ENCODE assay signal across 8 cellular contexts in genomic region chr14:23302290-23303225, GRCh38. TPM values are rescaled to one million over a fixed set of nuclear protein-coding genes. Genes with fewer than 3 reads are reported as not detected.
A peak's percentile ranks its signal among the peaks of the same experiment; 100 is the strongest.
DNase-seq lines count a peak whose midpoint lies in the region; ATAC-seq and TF ChIP-seq lines count a peak whose summit lies in the region.

TSS of gene PPP1R3E (minus strand) at chr14:23302859. CDS start at chr14:23302576, 283 bp downstream.

- peak within 1 kb of the TSS; percentile 94 for H3K4me3 Mint-ChIP-seq in GM23338
- peak within 1 kb of the TSS; percentile 90 for H3K4me3 Mint-ChIP-seq in activated naive CD4-positive, alpha-beta T cell treated with anti-CD3 and anti-CD28 coated beads for 36 hours

- no peaks in the 10 kb centered on the region; the same call in 2 of the 3 replicates for H3K9me3 Mint-ChIP-seq in GM23338
- H3K9me3 Mint-ChIP-seq in activated naive CD4-positive, alpha-beta T cell treated with anti-CD3 and anti-CD28 coated beads for 36 hours, result no peaks in the 10 kb centered on the region

- no peak for TF ChIP-seq POLR2A in tibial nerve (IDR thresholded peaks at IDR 0.05)

- TF ChIP-seq EP300 in tibial nerve (IDR thresholded peaks at IDR 0.05), result no peak

- H3K4me2 ChIP-seq in GM23338 (peak within 1 kb of the TSS; percentile 97), parathyroid adenoma (ENCODE audit: low read length) (peak within 1 kb of the TSS; percentile 99)

- no peaks in the 10 kb centered on the region for H3K36me3 ChIP-seq in GM23338 (ENCODE audit: insufficient read depth)
- peaks cover 4% of the 10 kb centered on the region; the same call in 1 of the 2 replicates for H3K36me3 ChIP-seq in MG63
- no peaks in the 10 kb centered on the region for H3K36me3 ChIP-seq in parathyroid adenoma (ENCODE audit: control insufficient read depth, insufficient read depth, low read length)
- peaks cover 0 to 15% (median 0%) of the 10 kb centered on the region in 3 donors for H3K36me3 ChIP-seq in tibial nerve

- DNase-seq in Daoy (ENCODE audit: low read depth), result peak; percentile 77
- DNase-seq in GM23338 (ENCODE audit: low spot score), result peak; percentile 76
- DNase-seq in MG63, result peak; percentile 63
- DNase-seq in SK-MEL-5 (ENCODE audit: low read depth, low spot score), result peak; percentile 51
- peak; percentile 93 for DNase-seq in activated naive CD4-positive, alpha-beta T cell treated with anti-CD3 and anti-CD28 coated beads for 36 hours
- peak; percentile 84 for DNase-seq in Right ventricle myocardium superior
- DNase-seq in tibial nerve (ENCODE audit: low spot score in 2 of 2), result peak in 1 of 2 donors; percentile 60

- CTCF ChIA-PET in activated naive CD4-positive, alpha-beta T cell treated with anti-CD3 and anti-CD28 coated beads for 36 hours (lab: Charles Lee), result interaction anchor here (0.5 to 5.1 kb wide), 7 partner anchors 10 to 78 kb away, joined by 3 to 66 read pairs (median 5); partner anchors contain the start of genes HOMEZ and PABPN1

- intact Hi-C loops in activated naive CD4-positive, alpha-beta T cell treated with anti-CD3 and anti-CD28 coated beads for 36 hours (cut with micrococcal nuclease), result loop anchor here (1.0 to 10.0 kb wide), 3 partner anchors 320 to 812 kb away; partner anchors contain the start of genes AJUBA, DCAF11, LRP10 and NRL
- intact Hi-C loops in Right ventricle myocardium superior (cut with DNase I), result no loop called here

- peaks cover 45% of the 10 kb centered on the region for H3K27me3 Mint-ChIP-seq in GM23338 (ENCODE audit: insufficient read depth, low read depth, poor library complexity)
- peaks cover 18% of the 10 kb centered on the region for H3K27me3 Mint-ChIP-seq in activated naive CD4-positive, alpha-beta T cell treated with anti-CD3 and anti-CD28 coated beads for 36 hours (ENCODE audit: low read depth)

- peaks cover 15% of the 10 kb centered on the region for H3F3A ChIP-seq in GM23338 (replicated peaks; ENCODE audit: low read depth)

- H3K27ac Mint-ChIP-seq in GM23338, result peak within 1 kb of the TSS; percentile 88
- peak within 1 kb of the TSS; percentile 92 for H3K27ac Mint-ChIP-seq in activated naive CD4-positive, alpha-beta T cell treated with anti-CD3 and anti-CD28 coated beads for 36 hours

- in situ Hi-C loops in SK-MEL-5 (cut with HindIII; ENCODE audit: low pct_unique_long_range_greater_than_20kb, low sequenced_read_pairs), result no loop called here

- H3K27me3 ChIP-seq in GM23338 (ENCODE audit: insufficient read depth) (peaks cover 60% of the 10 kb centered on the region), MG63 (no peaks in the 10 kb centered on the region), parathyroid adenoma (ENCODE audit: control insufficient read depth, insufficient read depth, low read length) (no peaks in the 10 kb centered on the region), tibial nerve (no peaks in the 10 kb centered on the region)

- H3K9me2 ChIP-seq in GM23338 (ENCODE audit: insufficient read depth), result no peaks in the 10 kb centered on the region

- H2AFZ ChIP-seq in GM23338, result peak within 1 kb of the TSS; percentile 85
- H2AFZ ChIP-seq in parathyroid adenoma, result peak within 1 kb of the TSS; percentile 99

- H3K79me2 ChIP-seq in GM23338 (replicated peaks; ENCODE audit: insufficient read depth) (peaks cover 5% of the 10 kb centered on the region; the same call in 1 of the 2 replicates), parathyroid adenoma (peaks cover 9% of the 10 kb centered on the region)

- WGBS in tibial nerve, 2 donors, result 4 to 5% methylated on average over 48 to 75 of the region's 81 CpGs

- H3K4me1 Mint-ChIP-seq in GM23338, result peaks cover 18% of the 10 kb centered on the region
- peaks cover 12% of the 10 kb centered on the region for H3K4me1 Mint-ChIP-seq in activated naive CD4-positive, alpha-beta T cell treated with anti-CD3 and anti-CD28 coated beads for 36 hours (ENCODE audit: low read depth)

- H3K9ac ChIP-seq in parathyroid adenoma, result peak within 1 kb of the TSS; percentile 78

- H3K4me1 ChIP-seq in GM23338 (ENCODE audit: insufficient read depth) (peaks cover 24% of the 10 kb centered on the region), parathyroid adenoma (peaks cover 12% of the 10 kb centered on the region), tibial nerve (peaks cover 5 to 55% (median 31%) of the 10 kb centered on the region in 4 donors)

- peak within 1 kb of the TSS; percentile 84; the same call in 1 of the 2 replicates for H3K27ac ChIP-seq in GM23338 (ENCODE audit: low read depth)
- H3K27ac ChIP-seq in parathyroid adenoma, result peak within 1 kb of the TSS; percentile 94
- H3K27ac ChIP-seq in tibial nerve, result peak within 1 kb of the TSS; percentile 98 to 100 (median 100)

- H3K4me3 ChIP-seq in GM23338 (peak within 1 kb of the TSS; percentile 90), MG63 (peak within 1 kb of the TSS; percentile 66), parathyroid adenoma (ENCODE audit: low read depth, low read length) (peak within 1 kb of the TSS; percentile 79), tibial nerve (peak within 1 kb of the TSS; percentile 65 to 95 (median 80))

- TF ChIP-seq CTCF in GM23338 (conservative IDR thresholded peaks at IDR 0.05; ENCODE audit: low read depth in 2 of 2), result no peak
- no peak for TF ChIP-seq CTCF in parathyroid adenoma (IDR thresholded peaks at IDR 0.05)
- TF ChIP-seq CTCF in tibial nerve (IDR thresholded peaks at IDR 0.05), result no peak

- peak; percentile 35 for ATAC-seq in GM23338
- peak; percentile 50 for ATAC-seq in Right ventricle myocardium superior (ENCODE audit: poor library complexity)

- peaks cover 4% of the 10 kb centered on the region; the same call in 1 of the 3 replicates for H3K36me3 Mint-ChIP-seq in GM23338 (ENCODE audit: low read depth)
- peaks cover 5% of the 10 kb centered on the region for H3K36me3 Mint-ChIP-seq in activated naive CD4-positive, alpha-beta T cell treated with anti-CD3 and anti-CD28 coated beads for 36 hours (ENCODE audit: low read depth)

- H4K20me1 ChIP-seq in GM23338 (replicated peaks; ENCODE audit: insufficient read depth), result peaks cover 8% of the 10 kb centered on the region

- H3K9me3 ChIP-seq in MG63 (no peaks in the 10 kb centered on the region), parathyroid adenoma (ENCODE audit: control insufficient read depth, low read length) (no peaks in the 10 kb centered on the region), tibial nerve (no peaks in the 10 kb centered on the region)

TF ChIP-seq in GM23338, 12 proteins besides CTCF, POLR2A, EP300 and RAD21 (continues in another document):
- TF ChIP-seq EZH2 (IDR thresholded peaks at IDR 0.05; ENCODE audit: low read depth, unreplicated experiment), result no peak
- TF ChIP-seq ZNF114 (CRISPR knock-in tag; IDR thresholded peaks at IDR 0.05), result no peak
- TF ChIP-seq STAT1 (IDR thresholded peaks at IDR 0.05; ENCODE audit: unreplicated experiment), result no peak
- TF ChIP-seq ETS1 (IDR thresholded peaks at IDR 0.05), result no peak
- no peak for TF ChIP-seq ZNF331 (CRISPR knock-in tag; IDR thresholded peaks at IDR 0.05; ENCODE audit: low read depth)
- no peak for TF ChIP-seq NANOG (IDR thresholded peaks at IDR 0.05; ENCODE audit: borderline replicate concordance)

RNA-seq across cellular contexts. Expression of gene PPP1R3E, which starts in this region (rescaled TPM):
- 1.5 and 2.6 TPM in 2 replicates for total RNA-seq in Daoy (2014; rRNA removed; shearing (Covaris generic))
- 0.66 and 2.3 TPM in 2 replicates for total RNA-seq in GM23338 (2014; rRNA removed; shearing (Covaris generic))
- 1.8 and 2.5 TPM in 2 replicates for polyA plus RNA-seq in GM23338 (2016; fragmentation: Nextera tagmentation; extraction: Ambion mirVana)
- 0.30 TPM in 1 of 2 replicates, not detected in the other for total RNA-seq in MG63 (2014; rRNA removed; shearing (Covaris generic); ENCODE audit: low replicate concordance)
- total RNA-seq in SK-MEL-5 (2014; rRNA removed; shearing (Covaris generic)), result 3.6 and 3.9 TPM in 2 replicates
- polyA plus RNA-seq in SK-MEL-5 (2015; cell fraction: cytosol; rRNA removed), result 1.8 and 5.1 TPM in 2 replicates
- 40.4 and 64.7 TPM in 2 replicates for polyA plus RNA-seq in SK-MEL-5 (2015; cell fraction: nucleus; rRNA removed)
- total RNA-seq in activated naive CD4-positive, alpha-beta T cell treated with anti-CD3 and anti-CD28 coated beads for 36 hours, result 10 to 100 TPM; 14.7 to 15.8 TPM
- total RNA-seq in Right ventricle myocardium superior, result 6.7 TPM
- 10 to 100 TPM; 15.0 to 29.1 (median 19.2) TPM for total RNA-seq in tibial nerve

Comparison
In these comparisons a context has a peak if more than half of its experiments do, and no peak if none do; other contexts are left out.
1. Peak in DNase-seq and H3K4me3 ChIP-seq in MG63; RNA of the gene not detected or under 1 TPM.